17 cellular contexts compared by ENCODE assay signal in genomic region chr11:61654397-61654829, GRCh38. TPM values are rescaled to one million over a fixed set of nuclear protein-coding genes. Genes with fewer than 3 reads are reported as not detected.
DNase-seq lines count a peak whose midpoint lies in the region; ATAC-seq, FAIRE-seq and TF ChIP-seq lines count a peak whose summit lies in the region.
"Had no signal": no experiment of that assay in that cellular context is flagged by ENCODE, and none has a peak within 500 bp of the region (broad histone marks: within the 10 kb centered on the region; RNA-seq: fewer than 3 reads in every experiment).

No MANE protein-coding gene starts in this region.

- DNase-seq in CMK (ENCODE audit: low read depth) (peak; percentile 73), NOMO-1 treated with dmso at 0.1 percent for 144 hours (lab: John Stamatoyannopoulos, UW; ENCODE audit: unreplicated experiment) (peak; percentile 60), Right ventricle myocardium superior (peak; percentile 78), pancreas (peak in 1 of 6 donors; percentile 30), GM20000 (ENCODE audit: low spot score) (no peak), NCI-H226 (no peak)
- no peak for DNase-seq in effector memory CD8-positive, alpha-beta T cell
- DNase-seq: activated CD8-positive, alpha-beta memory T cell treated with anti-CD3 and anti-CD28 coated beads, Interleukin-2, amount 50 U/mL, for 48 hours; effector memory CD4-positive, alpha-beta T cell; GM23248; NCI-H2171 treated with DMSO at 0.1 percent for 48 hours; WERI-Rb-1 had no signal

- H3K4me1 ChIP-seq in pancreas = peaks cover 3 to 5% (median 3%) of the 10 kb centered on the region in 3 donors
- H3K4me1 ChIP-seq: vagina had no signal

- no peaks in the 10 kb centered on the region for H3K27me3 ChIP-seq in pancreas
- H3K27me3 ChIP-seq: vagina had no signal

- H3K27ac ChIP-seq in pancreas = no peak overlapping the region
- H3K27ac ChIP-seq: GM23248, RWPE1, skin epidermis, vagina, WERI-Rb-1 had no signal

- H3K27me3 Mint-ChIP-seq in effector memory CD8-positive, alpha-beta T cell = peaks cover 44 to 70% of the 10 kb centered on the region in 2 donors

- FAIRE-seq in pancreas (lab: Jason Lieb, UNC) = no peak
- FAIRE-seq: K562 had no signal

- H3K4me3 Mint-ChIP-seq in effector memory CD8-positive, alpha-beta T cell = no peak overlapping the region

- H3K9me3 Mint-ChIP-seq in effector memory CD8-positive, alpha-beta T cell = no peaks in the 10 kb centered on the region

- no peak for TF ChIP-seq CTCF in pancreas (IDR thresholded peaks at IDR 0.05)
- TF ChIP-seq CTCF in GM20000 (IDR thresholded peaks at IDR 0.05; ENCODE audit: extremely low read depth, missing control alignments) = no peak

- WGBS in pancreas, 2 donors = 70 to 76% methylated on average over 7 of the region's 7 CpGs

- H3K36me3 ChIP-seq in pancreas = no peaks in the 10 kb centered on the region
- H3K36me3 ChIP-seq: vagina, WERI-Rb-1 had no signal

- H3K4me1 Mint-ChIP-seq in effector memory CD8-positive, alpha-beta T cell (ENCODE audit: low read depth in 2 of 2) = no peaks in the 10 kb centered on the region

- no peak overlapping the region for H3K27ac Mint-ChIP-seq in effector memory CD8-positive, alpha-beta T cell

- ATAC-seq in Right ventricle myocardium superior (ENCODE audit: poor library complexity) (peak; percentile 92), pancreas (peak in 3 of 4 donors; percentile 7 to 62 (median 33)), HG03378 (IDR thresholded peaks at IDR 0.05; ENCODE audit: unreplicated experiment) (no peak)
- ATAC-seq in effector memory CD8-positive, alpha-beta T cell (replicated peaks) = no peak
- ATAC-seq: K562 had no signal

- no peaks in the 10 kb centered on the region for H3K36me3 Mint-ChIP-seq in effector memory CD8-positive, alpha-beta T cell (ENCODE audit: insufficient read depth)

- H3K9me3 ChIP-seq in pancreas = no peaks in the 10 kb centered on the region
- H3K9me3 ChIP-seq: vagina had no signal

- intact Hi-C loops in Right ventricle myocardium superior (cut with DNase I) (no loop called here), pancreas (cut with DNase I) (no loop called here)

- H3K4me3 ChIP-seq in pancreas = no peak overlapping the region
- H3K4me3 ChIP-seq: GM23248, K562, skin epidermis, vagina had no signal

RNA-seq across cellular contexts. Expression of gene DAGLA, which starts 25.8 kb away (rescaled TPM):
- total RNA-seq in Right ventricle myocardium superior (4.2 TPM), pancreas (1 to 10 TPM; 3.7 to 6.2 (median 4.8) TPM)
- 1 to 10 TPM; 5.4 to 6.9 TPM for polyA plus RNA-seq in pancreas

Comparison
In these comparisons a context has a peak if more than half of its experiments do, and no peak if none do; other contexts are left out.
1. DNase-seq: peak in CMK (single experiment), NOMO-1 treated with dmso at 0.1 percent for 144 hours (single experiment) and Right ventricle myocardium superior (single experiment); none in GM20000 (single experiment), NCI-H226 (single experiment) and effector memory CD8-positive, alpha-beta T cell (0 of 3).
2. ATAC-seq: peak in Right ventricle myocardium superior (single experiment) and pancreas (3 of 4); none in effector memory CD8-positive, alpha-beta T cell (single experiment) and HG03378 (single experiment).